2 cellular contexts compared by ENCODE assay signal in genomic region chr3:17840651-17841050, GRCh38.
"Had no signal": no experiment of that assay in that cellular context is flagged by ENCODE, and none has a peak within 500 bp of the region (broad histone marks: within the 10 kb centered on the region; RNA-seq: fewer than 3 reads in every experiment).

No MANE protein-coding gene starts in this region.

- DNase-seq: cortex of kidney had no signal

- H3K27ac ChIP-seq: foreskin keratinocyte had no signal

- H3K27me3 ChIP-seq: foreskin keratinocyte had no signal

- H3K4me1 ChIP-seq: foreskin keratinocyte had no signal
